ENCODE assay signal across 1 cellular context in the genomic region with DNA sequence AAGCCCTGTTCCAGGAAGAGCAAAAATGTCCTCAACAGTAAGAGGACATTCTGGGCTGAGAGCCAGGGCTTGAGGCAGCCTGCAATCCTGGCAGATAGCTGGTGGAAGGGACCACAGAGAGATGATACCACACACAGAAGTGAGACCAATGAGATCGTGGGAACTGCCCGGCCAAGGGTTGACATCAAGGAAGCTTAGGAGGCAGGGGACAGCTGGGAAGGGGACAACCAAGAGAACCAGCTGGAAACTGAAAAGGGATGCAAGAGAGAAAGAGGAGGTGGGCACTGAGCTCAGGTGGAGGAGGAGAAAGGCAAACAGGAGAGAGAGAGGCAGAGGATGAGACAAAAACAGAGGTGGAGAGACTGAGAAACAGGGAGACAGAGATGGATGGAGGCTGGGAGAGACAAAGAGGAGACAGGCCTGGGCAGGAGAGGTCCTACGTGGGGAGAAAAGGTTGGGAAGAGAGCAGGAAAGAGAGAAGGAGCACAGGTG.
TF ChIP-seq lines count a peak whose summit lies in the region.

No MANE protein-coding gene starts in this region.

TF ChIP-seq in K562, 482 proteins besides CTCF, POLR2A, EP300 and RAD21 (continued from another document and continues in another):
- TF ChIP-seq KDM1A (IDR thresholded peaks at IDR 0.05): peak in 1 of 2 experiments; percentile 6; a peak in 1 of 4 replicates
- TF ChIP-seq, protein P1, sequence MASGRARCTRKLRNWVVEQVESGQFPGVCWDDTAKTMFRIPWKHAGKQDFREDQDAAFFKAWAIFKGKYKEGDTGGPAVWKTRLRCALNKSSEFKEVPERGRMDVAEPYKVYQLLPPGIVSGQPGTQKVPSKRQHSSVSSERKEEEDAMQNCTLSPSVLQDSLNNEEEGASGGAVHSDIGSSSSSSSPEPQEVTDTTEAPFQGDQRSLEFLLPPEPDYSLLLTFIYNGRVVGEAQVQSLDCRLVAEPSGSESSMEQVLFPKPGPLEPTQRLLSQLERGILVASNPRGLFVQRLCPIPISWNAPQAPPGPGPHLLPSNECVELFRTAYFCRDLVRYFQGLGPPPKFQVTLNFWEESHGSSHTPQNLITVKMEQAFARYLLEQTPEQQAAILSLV (tag; IDR thresholded peaks at IDR 0.05): 0 out of 2 replicates have a peak, but pooled peaks have one; percentile 15
- TF ChIP-seq ZNF444 (CRISPR knock-in tag; IDR thresholded peaks at IDR 0.05): no peak
- peak; percentile 90 for TF ChIP-seq OTX1 (CRISPR knock-in tag; IDR thresholded peaks at IDR 0.05)
- TF ChIP-seq, protein P2, sequence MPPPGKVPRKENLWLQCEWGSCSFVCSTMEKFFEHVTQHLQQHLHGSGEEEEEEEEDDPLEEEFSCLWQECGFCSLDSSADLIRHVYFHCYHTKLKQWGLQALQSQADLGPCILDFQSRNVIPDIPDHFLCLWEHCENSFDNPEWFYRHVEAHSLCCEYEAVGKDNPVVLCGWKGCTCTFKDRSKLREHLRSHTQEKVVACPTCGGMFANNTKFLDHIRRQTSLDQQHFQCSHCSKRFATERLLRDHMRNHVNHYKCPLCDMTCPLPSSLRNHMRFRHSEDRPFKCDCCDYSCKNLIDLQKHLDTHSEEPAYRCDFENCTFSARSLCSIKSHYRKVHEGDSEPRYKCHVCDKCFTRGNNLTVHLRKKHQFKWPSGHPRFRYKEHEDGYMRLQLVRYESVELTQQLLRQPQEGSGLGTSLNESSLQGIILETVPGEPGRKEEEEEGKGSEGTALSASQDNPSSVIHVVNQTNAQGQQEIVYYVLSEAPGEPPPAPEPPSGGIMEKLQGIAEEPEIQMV (tag; conservative IDR thresholded peaks at IDR 0.05; ENCODE audit: low read depth): peak; percentile 59; the same call in 1 of the 2 replicates
- no peak for TF ChIP-seq ILF3 (IDR thresholded peaks at IDR 0.05; ENCODE audit: borderline replicate concordance)
- TF ChIP-seq, protein P3, sequence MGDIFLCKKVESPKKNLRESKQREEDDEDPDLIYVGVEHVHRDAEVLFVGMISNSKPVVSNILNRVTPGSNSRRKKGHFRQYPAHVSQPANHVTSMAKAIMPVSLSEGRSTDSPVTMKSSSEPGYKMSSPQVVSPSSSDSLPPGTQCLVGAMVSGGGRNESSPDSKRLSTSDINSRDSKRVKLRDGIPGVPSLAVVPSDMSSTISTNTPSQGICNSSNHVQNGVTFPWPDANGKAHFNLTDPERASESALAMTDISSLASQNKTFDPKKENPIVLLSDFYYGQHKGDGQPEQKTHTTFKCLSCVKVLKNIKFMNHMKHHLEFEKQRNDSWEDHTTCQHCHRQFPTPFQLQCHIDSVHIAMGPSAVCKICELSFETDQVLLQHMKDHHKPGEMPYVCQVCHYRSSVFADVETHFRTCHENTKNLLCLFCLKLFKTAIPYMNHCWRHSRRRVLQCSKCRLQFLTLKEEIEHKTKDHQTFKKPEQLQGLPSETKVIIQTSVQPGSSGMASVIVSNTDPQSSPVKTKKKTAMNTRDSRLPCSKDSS (IDR thresholded peaks at IDR 0.05; ENCODE audit: low read depth, partially characterized antibody): peak; percentile 26
- TF ChIP-seq ZNF384 (IDR thresholded peaks at IDR 0.05; ENCODE audit: low read depth, low read length): no peak
- TF ChIP-seq, protein P4, sequence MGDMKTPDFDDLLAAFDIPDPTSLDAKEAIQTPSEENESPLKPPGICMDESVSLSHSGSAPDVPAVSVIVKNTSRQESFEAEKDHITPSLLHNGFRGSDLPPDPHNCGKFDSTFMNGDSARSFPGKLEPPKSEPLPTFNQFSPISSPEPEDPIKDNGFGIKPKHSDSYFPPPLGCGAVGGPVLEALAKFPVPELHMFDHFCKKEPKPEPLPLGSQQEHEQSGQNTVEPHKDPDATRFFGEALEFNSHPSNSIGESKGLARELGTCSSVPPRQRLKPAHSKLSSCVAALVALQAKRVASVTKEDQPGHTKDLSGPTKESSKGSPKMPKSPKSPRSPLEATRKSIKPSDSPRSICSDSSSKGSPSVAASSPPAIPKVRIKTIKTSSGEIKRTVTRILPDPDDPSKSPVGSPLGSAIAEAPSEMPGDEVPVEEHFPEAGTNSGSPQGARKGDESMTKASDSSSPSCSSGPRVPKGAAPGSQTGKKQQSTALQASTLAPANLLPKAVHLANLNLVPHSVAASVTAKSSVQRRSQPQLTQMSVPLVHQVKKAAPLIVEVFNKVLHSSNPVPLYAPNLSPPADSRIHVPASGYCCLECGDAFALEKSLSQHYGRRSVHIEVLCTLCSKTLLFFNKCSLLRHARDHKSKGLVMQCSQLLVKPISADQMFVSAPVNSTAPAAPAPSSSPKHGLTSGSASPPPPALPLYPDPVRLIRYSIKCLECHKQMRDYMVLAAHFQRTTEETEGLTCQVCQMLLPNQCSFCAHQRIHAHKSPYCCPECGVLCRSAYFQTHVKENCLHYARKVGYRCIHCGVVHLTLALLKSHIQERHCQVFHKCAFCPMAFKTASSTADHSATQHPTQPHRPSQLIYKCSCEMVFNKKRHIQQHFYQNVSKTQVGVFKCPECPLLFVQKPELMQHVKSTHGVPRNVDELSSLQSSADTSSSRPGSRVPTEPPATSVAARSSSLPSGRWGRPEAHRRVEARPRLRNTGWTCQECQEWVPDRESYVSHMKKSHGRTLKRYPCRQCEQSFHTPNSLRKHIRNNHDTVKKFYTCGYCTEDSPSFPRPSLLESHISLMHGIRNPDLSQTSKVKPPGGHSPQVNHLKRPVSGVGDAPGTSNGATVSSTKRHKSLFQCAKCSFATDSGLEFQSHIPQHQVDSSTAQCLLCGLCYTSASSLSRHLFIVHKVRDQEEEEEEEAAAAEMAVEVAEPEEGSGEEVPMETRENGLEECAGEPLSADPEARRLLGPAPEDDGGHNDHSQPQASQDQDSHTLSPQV (IDR thresholded peaks at IDR 0.05): 0 out of 2 replicates have a peak, but pooled peaks have one; percentile 9
- peak in 1 of 3 experiments; percentile 18 for TF ChIP-seq YY1 (IDR thresholded peaks at IDR 0.05; ENCODE audit: borderline replicate concordance in 1 of 3, control insufficient read depth in 1 of 3, extremely low read depth in 1 of 3, insufficient read depth in 3 of 3, insufficient read length in 1 of 3, insufficient replicate concordance in 2 of 3, low read depth in 1 of 3, low read length in 2 of 3)
- TF ChIP-seq SRSF7 (optimal IDR thresholded peaks at IDR 0.05; ENCODE audit: low read depth, low read length): no peak
- TF ChIP-seq ZNF785 (CRISPR knock-in tag; IDR thresholded peaks at IDR 0.05): no peak
- TF ChIP-seq, protein P5, sequence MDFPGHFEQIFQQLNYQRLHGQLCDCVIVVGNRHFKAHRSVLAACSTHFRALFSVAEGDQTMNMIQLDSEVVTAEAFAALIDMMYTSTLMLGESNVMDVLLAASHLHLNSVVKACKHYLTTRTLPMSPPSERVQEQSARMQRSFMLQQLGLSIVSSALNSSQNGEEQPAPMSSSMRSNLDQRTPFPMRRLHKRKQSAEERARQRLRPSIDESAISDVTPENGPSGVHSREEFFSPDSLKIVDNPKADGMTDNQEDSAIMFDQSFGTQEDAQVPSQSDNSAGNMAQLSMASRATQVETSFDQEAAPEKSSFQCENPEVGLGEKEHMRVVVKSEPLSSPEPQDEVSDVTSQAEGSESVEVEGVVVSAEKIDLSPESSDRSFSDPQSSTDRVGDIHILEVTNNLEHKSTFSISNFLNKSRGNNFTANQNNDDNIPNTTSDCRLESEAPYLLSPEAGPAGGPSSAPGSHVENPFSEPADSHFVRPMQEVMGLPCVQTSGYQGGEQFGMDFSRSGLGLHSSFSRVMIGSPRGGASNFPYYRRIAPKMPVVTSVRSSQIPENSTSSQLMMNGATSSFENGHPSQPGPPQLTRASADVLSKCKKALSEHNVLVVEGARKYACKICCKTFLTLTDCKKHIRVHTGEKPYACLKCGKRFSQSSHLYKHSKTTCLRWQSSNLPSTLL (IDR thresholded peaks at IDR 0.05): 0 out of 2 replicates have a peak, but pooled peaks have one; percentile 19
- no peak for TF ChIP-seq ZKSCAN1 (IDR thresholded peaks at IDR 0.05; ENCODE audit: low read depth, low read length)
- TF ChIP-seq CREB1 (IDR thresholded peaks at IDR 0.05): no peak
- TF ChIP-seq CREB1 (CRISPR knock-in tag; IDR thresholded peaks at IDR 0.05): 0 out of 2 replicates have a peak, but pooled peaks have one; percentile 21
- TF ChIP-seq MEF2D (tag; conservative IDR thresholded peaks at IDR 0.05; ENCODE audit: low read depth): 0 out of 2 replicates have a peak, but pooled peaks have one; percentile 42
- 0 out of 4 replicates have a peak, but pooled peaks of 1 of the 2 experiments have one; percentile 18 for TF ChIP-seq FOXA3 (CRISPR knock-in tag; conservative IDR thresholded peaks at IDR 0.05 in 1 of 2, IDR thresholded peaks at IDR 0.05 in 1 of 2)
- no peak for TF ChIP-seq RNF2 (IDR thresholded peaks at IDR 0.05)
- TF ChIP-seq ADNP (tag; IDR thresholded peaks at IDR 0.05): peak; percentile 79
- TF ChIP-seq, protein P6, sequence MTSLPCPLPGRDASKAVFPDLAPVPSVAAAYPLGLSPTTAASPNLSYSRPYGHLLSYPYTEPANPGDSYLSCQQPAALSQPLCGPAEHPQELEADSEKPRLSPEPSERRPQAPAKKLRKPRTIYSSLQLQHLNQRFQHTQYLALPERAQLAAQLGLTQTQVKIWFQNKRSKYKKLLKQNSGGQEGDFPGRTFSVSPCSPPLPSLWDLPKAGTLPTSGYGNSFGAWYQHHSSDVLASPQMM (CRISPR knock-in tag; IDR thresholded peaks at IDR 0.05): no peak
- TF ChIP-seq, protein P7, sequence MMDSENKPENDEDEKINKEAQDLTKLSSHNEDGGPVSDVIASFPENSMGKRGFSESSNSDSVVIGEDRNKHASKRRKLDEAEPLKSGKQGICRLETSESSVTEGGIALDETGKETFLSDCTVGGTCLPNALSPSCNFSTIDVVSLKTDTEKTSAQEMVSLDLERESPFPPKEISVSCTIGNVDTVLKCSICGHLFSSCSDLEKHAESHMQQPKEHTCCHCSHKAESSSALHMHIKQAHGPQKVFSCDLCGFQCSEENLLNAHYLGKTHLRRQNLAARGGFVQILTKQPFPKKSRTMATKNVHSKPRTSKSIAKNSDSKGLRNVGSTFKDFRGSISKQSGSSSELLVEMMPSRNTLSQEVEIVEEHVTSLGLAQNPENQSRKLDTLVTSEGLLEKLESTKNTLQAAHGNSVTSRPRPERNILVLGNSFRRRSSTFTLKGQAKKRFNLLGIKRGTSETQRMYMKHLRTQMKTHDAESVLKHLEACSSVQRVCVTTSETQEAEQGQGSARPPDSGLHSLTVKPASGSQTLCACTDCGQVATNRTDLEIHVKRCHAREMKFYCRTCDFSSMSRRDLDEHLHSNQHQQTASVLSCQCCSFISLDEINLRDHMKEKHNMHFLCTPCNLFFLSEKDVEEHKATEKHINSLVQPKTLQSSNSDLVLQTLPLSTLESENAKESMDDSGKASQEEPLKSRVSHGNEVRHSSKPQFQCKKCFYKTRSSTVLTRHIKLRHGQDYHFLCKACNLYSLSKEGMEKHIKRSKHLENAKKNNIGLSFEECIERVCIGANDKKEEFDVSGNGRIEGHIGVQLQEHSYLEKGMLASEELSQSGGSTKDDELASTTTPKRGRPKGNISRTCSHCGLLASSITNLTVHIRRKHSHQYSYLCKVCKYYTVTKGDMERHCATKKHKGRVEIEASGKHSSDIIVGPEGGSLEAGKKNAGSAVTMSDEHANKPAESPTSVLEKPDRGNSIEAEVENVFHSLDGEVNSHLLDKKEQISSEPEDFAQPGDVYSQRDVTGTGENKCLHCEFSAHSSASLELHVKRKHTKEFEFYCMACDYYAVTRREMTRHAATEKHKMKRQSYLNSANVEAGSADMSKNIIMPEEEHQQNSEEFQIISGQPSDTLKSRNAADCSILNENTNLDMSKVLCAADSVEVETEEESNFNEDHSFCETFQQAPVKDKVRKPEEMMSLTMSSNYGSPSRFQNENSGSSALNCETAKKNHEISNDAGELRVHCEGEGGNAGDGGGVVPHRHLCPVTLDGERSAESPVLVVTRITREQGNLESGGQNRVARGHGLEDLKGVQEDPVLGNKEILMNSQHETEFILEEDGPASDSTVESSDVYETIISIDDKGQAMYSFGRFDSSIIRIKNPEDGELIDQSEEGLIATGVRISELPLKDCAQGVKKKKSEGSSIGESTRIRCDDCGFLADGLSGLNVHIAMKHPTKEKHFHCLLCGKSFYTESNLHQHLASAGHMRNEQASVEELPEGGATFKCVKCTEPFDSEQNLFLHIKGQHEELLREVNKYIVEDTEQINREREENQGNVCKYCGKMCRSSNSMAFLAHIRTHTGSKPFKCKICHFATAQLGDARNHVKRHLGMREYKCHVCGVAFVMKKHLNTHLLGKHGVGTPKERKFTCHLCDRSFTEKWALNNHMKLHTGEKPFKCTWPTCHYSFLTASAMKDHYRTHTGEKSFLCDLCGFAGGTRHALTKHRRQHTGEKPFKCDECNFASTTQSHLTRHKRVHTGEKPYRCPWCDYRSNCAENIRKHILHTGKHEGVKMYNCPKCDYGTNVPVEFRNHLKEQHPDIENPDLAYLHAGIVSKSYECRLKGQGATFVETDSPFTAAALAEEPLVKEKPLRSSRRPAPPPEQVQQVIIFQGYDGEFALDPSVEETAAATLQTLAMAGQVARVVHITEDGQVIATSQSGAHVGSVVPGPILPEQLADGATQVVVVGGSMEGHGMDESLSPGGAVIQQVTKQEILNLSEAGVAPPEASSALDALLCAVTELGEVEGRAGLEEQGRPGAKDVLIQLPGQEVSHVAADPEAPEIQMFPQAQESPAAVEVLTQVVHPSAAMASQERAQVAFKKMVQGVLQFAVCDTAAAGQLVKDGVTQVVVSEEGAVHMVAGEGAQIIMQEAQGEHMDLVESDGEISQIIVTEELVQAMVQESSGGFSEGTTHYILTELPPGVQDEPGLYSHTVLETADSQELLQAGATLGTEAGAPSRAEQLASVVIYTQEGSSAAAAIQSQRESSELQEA (IDR thresholded peaks at IDR 0.05; ENCODE audit: low read depth): no peak; the same call in 1 of the 2 replicates
- TF ChIP-seq, protein P8, sequence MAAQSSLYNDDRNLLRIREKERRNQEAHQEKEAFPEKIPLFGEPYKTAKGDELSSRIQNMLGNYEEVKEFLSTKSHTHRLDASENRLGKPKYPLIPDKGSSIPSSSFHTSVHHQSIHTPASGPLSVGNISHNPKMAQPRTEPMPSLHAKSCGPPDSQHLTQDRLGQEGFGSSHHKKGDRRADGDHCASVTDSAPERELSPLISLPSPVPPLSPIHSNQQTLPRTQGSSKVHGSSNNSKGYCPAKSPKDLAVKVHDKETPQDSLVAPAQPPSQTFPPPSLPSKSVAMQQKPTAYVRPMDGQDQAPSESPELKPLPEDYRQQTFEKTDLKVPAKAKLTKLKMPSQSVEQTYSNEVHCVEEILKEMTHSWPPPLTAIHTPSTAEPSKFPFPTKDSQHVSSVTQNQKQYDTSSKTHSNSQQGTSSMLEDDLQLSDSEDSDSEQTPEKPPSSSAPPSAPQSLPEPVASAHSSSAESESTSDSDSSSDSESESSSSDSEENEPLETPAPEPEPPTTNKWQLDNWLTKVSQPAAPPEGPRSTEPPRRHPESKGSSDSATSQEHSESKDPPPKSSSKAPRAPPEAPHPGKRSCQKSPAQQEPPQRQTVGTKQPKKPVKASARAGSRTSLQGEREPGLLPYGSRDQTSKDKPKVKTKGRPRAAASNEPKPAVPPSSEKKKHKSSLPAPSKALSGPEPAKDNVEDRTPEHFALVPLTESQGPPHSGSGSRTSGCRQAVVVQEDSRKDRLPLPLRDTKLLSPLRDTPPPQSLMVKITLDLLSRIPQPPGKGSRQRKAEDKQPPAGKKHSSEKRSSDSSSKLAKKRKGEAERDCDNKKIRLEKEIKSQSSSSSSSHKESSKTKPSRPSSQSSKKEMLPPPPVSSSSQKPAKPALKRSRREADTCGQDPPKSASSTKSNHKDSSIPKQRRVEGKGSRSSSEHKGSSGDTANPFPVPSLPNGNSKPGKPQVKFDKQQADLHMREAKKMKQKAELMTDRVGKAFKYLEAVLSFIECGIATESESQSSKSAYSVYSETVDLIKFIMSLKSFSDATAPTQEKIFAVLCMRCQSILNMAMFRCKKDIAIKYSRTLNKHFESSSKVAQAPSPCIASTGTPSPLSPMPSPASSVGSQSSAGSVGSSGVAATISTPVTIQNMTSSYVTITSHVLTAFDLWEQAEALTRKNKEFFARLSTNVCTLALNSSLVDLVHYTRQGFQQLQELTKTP (IDR thresholded peaks at IDR 0.05; ENCODE audit: low read depth in 1 of 2, partially characterized antibody in 2 of 2): peak in 1 of 2 experiments; percentile 17
- TF ChIP-seq EHMT2 (IDR thresholded peaks at IDR 0.05): peak; percentile 66; the same call in 1 of the 2 replicates
